Comparison of ENCODE assay signal across 22 cellular contexts in genomic region chr13:20514866-20515265, GRCh38.
"Had no signal": no experiment of that assay in that cellular context is flagged by ENCODE, and none has a peak within 500 bp of the region (broad histone marks: within the 10 kb centered on the region; RNA-seq: fewer than 3 reads in every experiment).

No MANE protein-coding gene starts in this region.

- H3K9me3 Mint-ChIP-seq: effector memory CD8-positive, alpha-beta T cell; natural killer cell; stimulated activated effector memory CD8-positive, alpha-beta T cell treated with anti-CD3 and anti-CD28 coated beads, Interleukin-12 subunit alpha, Interleukin-12 subunit beta, amount 100 ng/mL, for 72 hours had no signal

- H3K27me3 Mint-ChIP-seq: effector memory CD8-positive, alpha-beta T cell; progenitor cell of endocrine pancreas had no signal

- H3K4me3 Mint-ChIP-seq: effector memory CD8-positive, alpha-beta T cell; natural killer cell; neural crest cell; stimulated activated effector memory CD8-positive, alpha-beta T cell treated with anti-CD3 and anti-CD28 coated beads, Interleukin-12 subunit alpha, Interleukin-12 subunit beta, amount 100 ng/mL, for 72 hours had no signal

- DNase-seq: effector memory CD8-positive, alpha-beta T cell; glutamatergic neuron; kidney; left cardiac atrium; left ventricle myocardium superior; mucosa of descending colon; natural killer cell; ovary; right cardiac atrium; stimulated activated CD4-positive, alpha-beta T cell treated with anti-CD3 and anti-CD28 coated beads, Interleukin-4, amount 100 ng/mL, for 1 hour; stimulated activated CD8-positive, alpha-beta memory T cell treated with anti-CD3 and anti-CD28 coated beads, Interleukin-4, amount 100 ng/mL, for 48 hours; stimulated activated naive CD8-positive, alpha-beta T cell treated with anti-CD3 and anti-CD28 coated beads, Interleukin-15, Interleukin-2, amounts not matched to agents 100 U/mL and 50 U/mL, for 24 hours; testis; upper lobe of right lung had no signal

- H3K27ac ChIP-seq: epithelial cell of prostate, esophagus muscularis mucosa, gastroesophageal sphincter, ovary, testis, tibial nerve, upper lobe of right lung, vagina had no signal

- H3K36me3 Mint-ChIP-seq: natural killer cell; stimulated activated effector memory CD8-positive, alpha-beta T cell treated with anti-CD3 and anti-CD28 coated beads, Interleukin-12 subunit alpha, Interleukin-12 subunit beta, amount 100 ng/mL, for 72 hours had no signal

- H3K27ac Mint-ChIP-seq: effector memory CD8-positive, alpha-beta T cell; natural killer cell; progenitor cell of endocrine pancreas; stimulated activated effector memory CD8-positive, alpha-beta T cell treated with anti-CD3 and anti-CD28 coated beads, Interleukin-12 subunit alpha, Interleukin-12 subunit beta, amount 100 ng/mL, for 72 hours had no signal
